24 cellular contexts compared by ENCODE assay signal in the genomic region with DNA sequence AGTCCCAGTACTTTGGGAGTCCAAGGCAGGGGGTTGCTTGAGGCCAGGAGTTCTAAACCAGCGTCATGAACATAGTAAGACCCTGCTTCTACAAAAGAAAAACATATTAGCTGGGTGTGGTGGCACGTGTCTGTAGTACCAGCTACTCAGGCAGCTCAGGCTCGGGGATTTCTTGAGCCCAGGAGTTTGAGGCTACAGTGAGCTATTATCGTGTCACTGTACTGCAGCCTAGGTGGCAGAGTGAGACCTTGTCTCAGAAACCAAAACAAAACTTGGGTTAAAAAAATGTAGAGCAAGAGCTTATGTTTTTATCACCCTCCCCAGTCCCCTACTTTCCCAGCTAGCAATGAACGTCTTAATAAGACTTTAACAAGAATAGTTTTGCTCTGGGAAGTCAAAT.
"Had no signal": no experiment of that assay in that cellular context is flagged by ENCODE, and none has a peak within 500 bp of the region (broad histone marks: within the 10 kb centered on the region; RNA-seq: fewer than 3 reads in every experiment).

No MANE protein-coding gene starts in this region.

- H3K4me3 Mint-ChIP-seq: activated B cell treated with CpG ODN at 0.5 μM for 24 hours; activated CD4-positive, alpha-beta memory T cell treated with anti-CD3 and anti-CD28 coated beads for 36 hours; activated CD4-positive, alpha-beta T cell treated with anti-CD3 and anti-CD28 coated beads, Interleukin-2, amount 10 ng/mL, durations not matched to agents 24 days and 14 days; activated naive CD8-positive, alpha-beta T cell treated with anti-CD3 and anti-CD28 coated beads, Interleukin-2, amount 10 ng/mL, durations not matched to agents 7 days and 5 days; activated T-cell treated with anti-CD3 and anti-CD28 coated beads, Interleukin-2, amount 50 U/mL, for 24 hours; activated T-helper 1 cell treated with anti-CD3 and anti-CD28 coated beads, Interleukin-12 subunit alpha, Interleukin-12 subunit beta, Interleukin-2, Interleukin-4 antibody, amounts not matched to agents 30 ng/mL and 10 ng/mL and 1 ng/mL, durations not matched to agents 14 hours and 24 hours and 36 hours had no signal

- H3K9me3 ChIP-seq: adrenal gland, colonic mucosa had no signal

- H3K27ac ChIP-seq: adrenal gland, colonic mucosa had no signal

- H3K36me3 ChIP-seq: adrenal gland, colonic mucosa had no signal

- H3K4me1 ChIP-seq: adrenal gland, colonic mucosa had no signal

- H3K27ac Mint-ChIP-seq: activated CD4-positive, alpha-beta T cell treated with anti-CD3 and anti-CD28 coated beads, Interleukin-2, amount 10 ng/mL, durations not matched to agents 24 days and 14 days; activated naive CD8-positive, alpha-beta T cell treated with anti-CD3 and anti-CD28 coated beads, Interleukin-2, amount 10 ng/mL, durations not matched to agents 7 days and 5 days; activated T-cell treated with anti-CD3 and anti-CD28 coated beads, Interleukin-2, amount 50 U/mL, for 24 hours; activated T-helper 1 cell treated with anti-CD3 and anti-CD28 coated beads, Interleukin-12 subunit alpha, Interleukin-12 subunit beta, Interleukin-2, Interleukin-4 antibody, amounts not matched to agents 30 ng/mL and 10 ng/mL and 1 ng/mL, durations not matched to agents 14 hours and 24 hours and 36 hours had no signal

- H3K27me3 Mint-ChIP-seq: activated B cell treated with CpG ODN at 0.5 μM for 24 hours; activated CD4-positive, alpha-beta memory T cell treated with anti-CD3 and anti-CD28 coated beads for 36 hours; activated CD4-positive, alpha-beta T cell treated with anti-CD3 and anti-CD28 coated beads, Interleukin-2, amount 10 ng/mL, durations not matched to agents 24 days and 14 days; activated naive CD8-positive, alpha-beta T cell treated with anti-CD3 and anti-CD28 coated beads, Interleukin-2, amount 10 ng/mL, durations not matched to agents 7 days and 5 days; activated T-cell treated with anti-CD3 and anti-CD28 coated beads, Interleukin-2, amount 50 U/mL, for 24 hours had no signal

- H3K27me3 ChIP-seq: adrenal gland, colonic mucosa had no signal

- DNase-seq: activated B cell treated with CpG ODN at 0.5 μM for 24 hours; activated CD4-positive, alpha-beta memory T cell treated with anti-CD3 and anti-CD28 coated beads for 36 hours; activated CD4-positive, alpha-beta T cell treated with anti-CD3 and anti-CD28 coated beads for 1 hour; activated CD4-positive, alpha-beta T cell treated with anti-CD3 and anti-CD28 coated beads, Interleukin-2, amount 10 ng/mL, durations not matched to agents 24 days and 14 days; activated effector memory CD4-positive, alpha-beta T cell treated with anti-CD3 and anti-CD28 coated beads, Interleukin-2, amount 50 U/mL, for 16 hours; activated naive CD4-positive, alpha-beta T cell treated with Interleukin-2 at 50 U/mL for 16 hours; activated naive CD8-positive, alpha-beta T cell treated with anti-CD3 and anti-CD28 coated beads, Interleukin-2, amount 10 ng/mL, durations not matched to agents 7 days and 5 days; activated T-cell treated with anti-CD3 and anti-CD28 coated beads, Interleukin-2, amount 50 U/mL, for 24 hours; adrenal gland; anterior cingulate cortex; colonic mucosa; MM.1S; NCI-H1105; NCI-H1436; NCI-H1694 treated with DMSO at 0.1 percent for 48 hours; NCI-H2029 treated with DMSO at 0.1 percent for 48 hours; NCI-H345; NCI-H510A; NCI-H526 treated with DMSO at 0.1 percent for 48 hours; NCI-H82; SIG-M5; T-helper 2 cell; T1000 had no signal

- H3K4me3 ChIP-seq: adrenal gland, colonic mucosa had no signal
